In genomic region chr18:21134895-21135294, GRCh38 we compare ENCODE assay signal across 8 cellular contexts. TPM values are rescaled to one million over a fixed set of nuclear protein-coding genes. Genes with fewer than 3 reads are reported as not detected.
DNase-seq lines count a peak whose midpoint lies in the region; ATAC-seq and TF ChIP-seq lines count a peak whose summit lies in the region.

No MANE protein-coding gene starts in this region.

- H3K27me3 ChIP-seq in gastroesophageal sphincter = no peaks in the 10 kb centered on the region

- peaks cover 0 to 4% (median 0%) of the 10 kb centered on the region in 3 donors for H3K4me1 Mint-ChIP-seq in T-cell

- H3K27ac Mint-ChIP-seq in T-cell = no peak overlapping the region

- no peak for TF ChIP-seq POLR2A in gastroesophageal sphincter (IDR thresholded peaks at IDR 0.05)

- ATAC-seq in T-cell (replicated peaks in 1 of 4) = peak in 3 of 4 experiments; percentile 63 to 69 (median 63)
- ATAC-seq in HG03460 (IDR thresholded peaks at IDR 0.05; ENCODE audit: unreplicated experiment) = no peak
- no peak for ATAC-seq in gastroesophageal sphincter

- no peaks in the 10 kb centered on the region for H3K36me3 Mint-ChIP-seq in T-cell

- H3K27ac ChIP-seq in gastroesophageal sphincter = no peak overlapping the region

- POLR2A ChIA-PET in T-cell (lab: Charles Lee) = no interaction called here

- no peak overlapping the region for H3K4me3 Mint-ChIP-seq in T-cell

- H3K36me3 ChIP-seq in gastroesophageal sphincter = no peaks in the 10 kb centered on the region

- H3K9me3 ChIP-seq in gastroesophageal sphincter = no peaks in the 10 kb centered on the region

- H3K4me1 ChIP-seq in gastroesophageal sphincter = peaks cover 0 to 7% (median 0%) of the 10 kb centered on the region in 3 donors

- H3K27me3 Mint-ChIP-seq in T-cell = peaks cover 0 to 3% of the 10 kb centered on the region in 2 donors

- CTCF ChIA-PET in T-cell (lab: Charles Lee) = interaction anchor here in 1 of 2 donors (0.6 kb wide), 1 partner anchor 132 kb away, joined by 3 read pairs; no protein-coding TSS in a partner anchor

- H3K4me3 ChIP-seq in GM12864 (ENCODE audit: low read depth, low read length) (no peak overlapping the region), gastroesophageal sphincter (no peak overlapping the region)

- peak; percentile 19 for DNase-seq in AG08395 (ENCODE audit: low spot score)
- DNase-seq in GM12864 (ENCODE audit: low read depth) = no peak
- DNase-seq in T-cell = peak in 23 of 34 experiments; percentile 5 to 39 (median 23)
- peak; percentile 5 to 53 for DNase-seq in hippocampal formation (lab: John Stamatoyannopoulos, UW)
- DNase-seq in T1000 (lab: John Stamatoyannopoulos, UW) = no peak
- DNase-seq in GM03348 (ENCODE audit: low spot score) = no peak

- no peaks in the 10 kb centered on the region for H3K9me3 Mint-ChIP-seq in T-cell

- WGBS in gastroesophageal sphincter (ENCODE audit: low coverage in 1 of 2), 2 donors = 77 to 79% methylated on average over 3 of the region's 3 CpGs

- no peak for TF ChIP-seq EP300 in gastroesophageal sphincter (IDR thresholded peaks at IDR 0.05)

- peak; percentile 32 for TF ChIP-seq CTCF in GM12864 (IDR thresholded peaks at IDR 0.05; ENCODE audit: low read depth, low read length, missing control alignments)
- peak in 2 of 4 experiments; percentile 10 to 26 for TF ChIP-seq CTCF in gastroesophageal sphincter (IDR thresholded peaks at IDR 0.05)

RNA-seq across cellular contexts. Expression of gene ROCK1, which starts 23.3 kb away (rescaled TPM):
- total RNA-seq in T-cell = 100 to 1,000 TPM in 1 of 5 donors, 10 to 100 TPM in 4; 58.1 to 102 (median 64.2) TPM
- 100 to 1,000 TPM; 130 to 139 (median 133) TPM for total RNA-seq in gastroesophageal sphincter

Comparison
In these comparisons a context has a peak if more than half of its experiments do, and no peak if none do; other contexts are left out.
1. DNase-seq: peak in AG08395 (single experiment), T-cell (23 of 34) and hippocampal formation (2 of 2); none in GM12864 (single experiment), T1000 (single experiment) and GM03348 (single experiment).
2. ATAC-seq: peak in T-cell (3 of 4); none in HG03460 (single experiment) and gastroesophageal sphincter (single experiment).